8 cellular contexts compared by ENCODE assay signal in the genomic region with DNA sequence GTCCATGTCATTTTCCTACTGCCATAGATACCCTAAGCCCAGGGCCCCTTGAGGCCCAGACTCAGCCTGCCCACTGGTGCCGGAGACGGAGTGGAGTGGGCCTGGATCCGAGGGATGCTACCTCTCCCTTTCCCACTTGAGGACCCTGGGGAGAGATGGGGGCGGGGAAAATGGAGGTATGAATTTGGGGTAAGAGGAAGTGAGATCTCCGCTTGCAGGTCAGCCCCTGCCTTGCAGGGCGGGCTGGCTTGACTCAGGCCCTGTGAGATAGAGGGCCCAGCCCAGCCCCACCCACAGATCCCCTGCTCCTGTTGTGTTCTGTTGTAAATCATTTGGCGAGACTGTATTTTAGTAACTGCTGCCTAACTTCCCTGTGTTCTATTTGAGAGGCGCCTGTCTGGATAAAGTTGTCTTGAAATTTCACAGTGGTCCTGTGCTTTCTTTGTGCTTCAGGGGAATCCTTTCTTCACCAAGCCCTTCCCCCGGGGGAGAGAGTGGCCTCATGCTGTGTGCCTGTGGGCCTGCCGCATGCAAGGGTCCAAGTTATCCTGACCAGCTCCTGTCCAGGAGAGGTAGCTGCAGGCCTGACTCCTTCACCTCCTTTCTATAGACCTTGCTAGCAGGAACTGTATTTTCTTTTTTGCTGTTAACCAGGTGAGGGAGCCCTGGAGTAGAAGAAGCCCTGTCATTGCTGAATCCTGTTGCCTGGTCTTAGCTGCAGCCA. TPM values are rescaled to one million over a fixed set of nuclear protein-coding genes. Genes with fewer than 3 reads are reported as not detected.
DNase-seq lines count a peak whose midpoint lies in the region; ATAC-seq and TF ChIP-seq lines count a peak whose summit lies in the region.

No MANE protein-coding gene starts in this region.

- H3K36me3 ChIP-seq in iPS-20b (ENCODE audit: insufficient read depth, low read depth, low read length), result peaks cover 47% of the 10 kb centered on the region

- H3K9ac ChIP-seq in iPS-20b (ENCODE audit: low read depth, low read length), result peak overlapping the region; percentile 51

- no peaks in the 10 kb centered on the region for H3K27me3 ChIP-seq in AG04450 (ENCODE audit: control insufficient read depth, insufficient read depth, low read length)
- H3K27me3 ChIP-seq in iPS-20b (ENCODE audit: insufficient read depth, low read length), result no peaks in the 10 kb centered on the region

- peaks cover 9% of the 10 kb centered on the region for H3K9me3 ChIP-seq in AG04450 (ENCODE audit: control insufficient read depth, insufficient read depth, low read length)
- H3K9me3 ChIP-seq in iPS-20b (ENCODE audit: insufficient read depth, low read depth, low read length), result no peaks in the 10 kb centered on the region

- no peak overlapping the region for H3K4me3 ChIP-seq in AG04450 (ENCODE audit: low read depth, low read length)
- no peak overlapping the region for H3K4me3 ChIP-seq in WI38 (ENCODE audit: low read depth, low read length)
- no peak overlapping the region for H3K4me3 ChIP-seq in iPS-20b (ENCODE audit: low read length)

- DNase-seq in AG04450 (ENCODE audit: low read depth, low spot score) (no peak), GM13976 (ENCODE audit: low spot score) (peak; percentile 77), NCI-H2107 treated with DMSO at 0.1 percent for 48 hours (lab: John Stamatoyannopoulos, UW; ENCODE audit: unreplicated experiment) (peak; percentile 75)
- no peak for DNase-seq in stimulated activated CD4-positive, alpha-beta T cell treated with anti-CD3 and anti-CD28 coated beads, Interleukin-1b, Interleukin-23, amount 100 ng/mL, for 48 hours
- no peak for DNase-seq in stimulated activated CD8-positive, alpha-beta memory T cell treated with anti-CD3 and anti-CD28 coated beads, Interleukin-4, amount 100 ng/mL, for 48 hours

- TF ChIP-seq CTCF in AG04450 (IDR thresholded peaks at IDR 0.05; ENCODE audit: low read depth, low read length) (peak; percentile 57), GM13976 (IDR thresholded peaks at IDR 0.05; ENCODE audit: borderline replicate concordance, control extremely low read depth, extremely low read depth, insufficient read depth, missing control alignments) (peak; percentile 11), WI38 (IDR thresholded peaks at IDR 0.05; ENCODE audit: low read depth, low read length) (peak; percentile 22; the same call in 1 of the 2 replicates)

- H3K27ac ChIP-seq in AG04450 (ENCODE audit: low read depth, low read length) (peak overlapping the region; percentile 11), iPS-20b (ENCODE audit: low read length) (no peak overlapping the region)

- peaks cover 17% of the 10 kb centered on the region; the same call in 1 of the 2 replicates for H3K4me1 ChIP-seq in iPS-20b (ENCODE audit: insufficient read depth, low read length)

- no peak for ATAC-seq in GM21619 (IDR thresholded peaks at IDR 0.05; ENCODE audit: unreplicated experiment)

- CTCF ChIA-PET in AG04450 (lab: Charles Lee), result interaction anchor here (1.1 to 2.0 kb wide), 5 partner anchors 9 to 351 kb away, joined by 3 to 6 read pairs (median 4); no protein-coding TSS in a partner anchor

- in situ Hi-C loops in GM13976 (cut with MboI; ENCODE audit: low sequenced_read_pairs, unreplicated experiment), result no loop called here

- POLR2A ChIA-PET in AG04450 (lab: Yijun Ruan, JAX), result no interaction called here

RNA-seq across cellular contexts. Expression of gene YKT6, which starts 13.3 kb away (rescaled TPM):
- polyA plus RNA-seq in AG04450 (2011; rRNA removed), result 124 and 138 TPM in 2 replicates
- 106 and 122 TPM in 2 replicates for polyA minus RNA-seq in AG04450 (2011; rRNA and poly(A)+ RNA removed)

RNA-seq across cellular contexts. Expression of gene GCK, which starts 24.8 kb away (rescaled TPM):
- polyA plus RNA-seq in AG04450 (2011; rRNA removed), result 0.35 and 0.47 TPM in 2 replicates
- 0.48 TPM in 1 of 2 replicates, not detected in the other for polyA minus RNA-seq in AG04450 (2011; rRNA and poly(A)+ RNA removed)

Comparison
In these comparisons a context has a peak if more than half of its experiments do, and no peak if none do; other contexts are left out.
1. DNase-seq: peak in GM13976 (single experiment) and NCI-H2107 treated with DMSO at 0.1 percent for 48 hours (single experiment); none in AG04450 (single experiment), stimulated activated CD4-positive, alpha-beta T cell treated with anti-CD3 and anti-CD28 coated beads, Interleukin-1b, Interleukin-23, amount 100 ng/mL, for 48 hours (single experiment) and stimulated activated CD8-positive, alpha-beta memory T cell treated with anti-CD3 and anti-CD28 coated beads, Interleukin-4, amount 100 ng/mL, for 48 hours (single experiment).
2. Peak in every context shown above with its lines, with median percentiles within 50 percentile points of each other: CTCF ChIP-seq.